14 cellular contexts compared by ENCODE assay signal in genomic region chr4:39641451-39641850, GRCh38.
"Had no signal": no experiment of that assay in that cellular context is flagged by ENCODE, and none has a peak within 500 bp of the region (broad histone marks: within the 10 kb centered on the region; RNA-seq: fewer than 3 reads in every experiment).

No MANE protein-coding gene starts in this region.

- H3K27me3 ChIP-seq: ascending aorta, left lung, sigmoid colon, spleen, vagina had no signal

- H3K9me3 ChIP-seq: ascending aorta, left lung, sigmoid colon, spleen, vagina had no signal

- DNase-seq: activated B cell treated with CpG ODN at 0.5 μM for 24 hours; activated CD4-positive, alpha-beta T cell treated with anti-CD3 and anti-CD28 coated beads for 48 hours; activated naive CD4-positive, alpha-beta T cell treated with Interleukin-2 at 50 U/mL for 16 hours; left lung; naive thymus-derived CD8-positive, alpha-beta T cell; occipital lobe; sigmoid colon; spleen; stimulated activated CD4-positive, alpha-beta T cell treated with anti-CD3 and anti-CD28 coated beads, Interleukin-1b, Interleukin-23, amount 100 ng/mL, for 48 hours; T-helper 17 cell had no signal

- H3K27me3 Mint-ChIP-seq: activated B cell treated with CpG ODN at 0.5 μM for 24 hours; activated T-helper 17 cell treated with anti-CD3 and anti-CD28 coated beads, Interleukin-2, amount 50 U/mL, for 72 hours; naive thymus-derived CD8-positive, alpha-beta T cell; T-helper 17 cell had no signal

- H3K27ac Mint-ChIP-seq: activated T-helper 17 cell treated with anti-CD3 and anti-CD28 coated beads, Interleukin-2, amount 50 U/mL, for 72 hours; T-helper 17 cell had no signal

- H3K4me3 ChIP-seq: ascending aorta, left lung, sigmoid colon, spleen, vagina had no signal

- H3K9me3 Mint-ChIP-seq: activated B cell treated with CpG ODN at 0.5 μM for 24 hours; activated T-helper 17 cell treated with anti-CD3 and anti-CD28 coated beads, Interleukin-2, amount 50 U/mL, for 72 hours; naive thymus-derived CD8-positive, alpha-beta T cell had no signal

- H3K4me3 Mint-ChIP-seq: activated B cell treated with CpG ODN at 0.5 μM for 24 hours; activated T-helper 17 cell treated with anti-CD3 and anti-CD28 coated beads, Interleukin-2, amount 50 U/mL, for 72 hours; T-helper 17 cell had no signal

- H3K36me3 ChIP-seq: ascending aorta, left lung, sigmoid colon, spleen, vagina had no signal

- ATAC-seq: activated T-helper 17 cell treated with anti-CD3 and anti-CD28 coated beads, Interleukin-2, amount 50 U/mL, for 72 hours; left lung; naive thymus-derived CD8-positive, alpha-beta T cell; T-helper 17 cell had no signal

- FAIRE-seq: keratinocyte had no signal

- H3K27ac ChIP-seq: ascending aorta, left lung, sigmoid colon, spleen, vagina had no signal

- H3K36me3 Mint-ChIP-seq: naive thymus-derived CD8-positive, alpha-beta T cell had no signal
